Comparison of ENCODE assay signal across 8 cellular contexts in the genomic region with DNA sequence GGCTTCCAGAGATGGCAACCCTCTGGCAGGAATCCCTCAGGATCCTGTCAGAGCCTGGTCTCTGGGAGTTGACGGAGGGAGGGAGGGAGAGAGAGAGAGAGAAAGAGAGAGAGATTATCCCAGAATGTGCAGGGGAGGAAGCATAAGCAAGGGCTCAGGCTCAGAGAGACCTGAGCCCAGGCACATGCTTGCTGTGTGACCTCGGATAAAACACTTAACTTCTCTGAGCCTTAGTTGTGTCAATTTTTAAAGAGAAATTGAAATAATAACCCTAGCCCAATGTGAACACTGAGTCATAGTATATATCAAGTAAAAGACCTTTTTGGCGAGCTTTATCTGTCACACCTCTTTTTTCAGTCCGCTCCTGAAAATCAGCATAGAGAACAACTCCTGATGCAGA. TPM values are rescaled to one million over a fixed set of nuclear protein-coding genes. Genes with fewer than 3 reads are reported as not detected.
DNase-seq lines count a peak whose midpoint lies in the region; TF ChIP-seq lines count a peak whose summit lies in the region.

No MANE protein-coding gene starts in this region.

- no peak for TF ChIP-seq CTCF in left ventricle myocardium inferior (IDR thresholded peaks at IDR 0.05; ENCODE audit: borderline replicate concordance)
- no peak for TF ChIP-seq CTCF in MCF 10A (IDR thresholded peaks at IDR 0.05; ENCODE audit: unreplicated experiment)
- TF ChIP-seq CTCF in mesothelial cell of epicardium (IDR thresholded peaks at IDR 0.05; ENCODE audit: unreplicated experiment) = no peak

- H3K36me3 Mint-ChIP-seq in MCF 10A (ENCODE audit: insufficient read depth, unreplicated experiment) = no peaks in the 10 kb centered on the region
- H3K36me3 Mint-ChIP-seq in mesothelial cell of epicardium = no peaks in the 10 kb centered on the region

- WGBS in urinary bladder = 53% methylated on average over 4 of the region's 4 CpGs

- H3K9me3 Mint-ChIP-seq in MCF 10A (ENCODE audit: unreplicated experiment) (no peaks in the 10 kb centered on the region), mesothelial cell of epicardium (peaks cover 16% of the 10 kb centered on the region)

- H3K9me3 ChIP-seq in left ventricle myocardium inferior (replicated peaks) = no peaks in the 10 kb centered on the region

- POLR2A ChIA-PET in MCF 10A (lab: Yijun Ruan, JAX) = no interaction called here

- no TSS peak for BruUV-seq in MCF 10A (replicated peaks; lab: Mats Ljungman, UMichigan)

- no peaks in the 10 kb centered on the region for H3K4me1 Mint-ChIP-seq in MCF 10A (ENCODE audit: insufficient read depth, unreplicated experiment)
- H3K4me1 Mint-ChIP-seq in mesothelial cell of epicardium = peaks cover 14% of the 10 kb centered on the region

- DNase-seq in left ventricle myocardium inferior (no peak), cardiac septum (ENCODE audit: low spot score) (no peak), MCF 10A (ENCODE audit: unreplicated experiment) (no peak), mesothelial cell of epicardium (ENCODE audit: low spot score in 2 of 2, unreplicated experiment in 2 of 2) (no peak), NCI-H2081 treated with DMSO at 0.1 percent for 48 hours (lab: John Stamatoyannopoulos, UW) (no peak), COLO668 (lab: John Stamatoyannopoulos, UW; ENCODE audit: unreplicated experiment) (no peak), UCSD-AML1 (lab: John Stamatoyannopoulos, UW; ENCODE audit: unreplicated experiment) (no peak)

- H3K4me3 Mint-ChIP-seq in MCF 10A (ENCODE audit: unreplicated experiment) (peak overlapping the region; percentile 72), mesothelial cell of epicardium (peak overlapping the region; percentile 90)

- H3K4me1 ChIP-seq in left ventricle myocardium inferior (peaks cover 8% of the 10 kb centered on the region), urinary bladder (ENCODE audit: insufficient read depth) (no peaks in the 10 kb centered on the region)

- H3K36me3 ChIP-seq in left ventricle myocardium inferior (no peaks in the 10 kb centered on the region), urinary bladder (ENCODE audit: insufficient read depth) (no peaks in the 10 kb centered on the region)

- CTCF ChIA-PET in MCF 10A (lab: Yijun Ruan, JAX) = interaction anchor here (0.6 kb wide), 1 partner anchor 477 kb away, joined by 3 read pairs; no protein-coding TSS in a partner anchor

- peak overlapping the region; percentile 79 for H3K4me3 ChIP-seq in left ventricle myocardium inferior
- peak overlapping the region; percentile 67 for H3K4me3 ChIP-seq in urinary bladder (ENCODE audit: low read depth, low read length)

- H3K27me3 ChIP-seq in left ventricle myocardium inferior (ENCODE audit: low read depth) = no peaks in the 10 kb centered on the region

- H3K27me3 Mint-ChIP-seq in MCF 10A (ENCODE audit: insufficient read depth, unreplicated experiment) (peaks cover 1% of the 10 kb centered on the region), mesothelial cell of epicardium (ENCODE audit: low read depth) (no peaks in the 10 kb centered on the region)

- H3K27ac ChIP-seq in left ventricle myocardium inferior (replicated peaks) = peak overlapping the region; percentile 90
- peak overlapping the region; percentile 83 for H3K27ac ChIP-seq in urinary bladder (ENCODE audit: low read depth)

- intact Hi-C loops in left ventricle myocardium inferior (cut with micrococcal nuclease) (no loop called here), cardiac septum (cut with DNase I) (no loop called here), MCF 10A (cut with micrococcal nuclease) (no loop called here)

- H3K27ac Mint-ChIP-seq in MCF 10A (ENCODE audit: low read depth, unreplicated experiment) = peak overlapping the region; percentile 39
- peak overlapping the region; percentile 99 for H3K27ac Mint-ChIP-seq in mesothelial cell of epicardium

RNA-seq across cellular contexts. Expression of gene USP51, which starts 0.5 kb away (rescaled TPM):
- total RNA-seq in left ventricle myocardium inferior (1.4 TPM), cardiac septum (2.1 TPM), MCF 10A (2022) (0.17 TPM in 1 of 2 replicates, not detected in the other), mesothelial cell of epicardium (4.6 to 5.6 TPM (median 5.1 TPM) in 3 replicates), urinary bladder (6.6 TPM)
- polyA plus RNA-seq in urinary bladder = 1.7 TPM

RNA-seq across cellular contexts. Expression of gene MAGEH1, which starts 38.2 kb away (rescaled TPM):
- 10.7 TPM for total RNA-seq in left ventricle myocardium inferior
- 11.7 TPM for total RNA-seq in cardiac septum
- not detected in 2 replicates for total RNA-seq in MCF 10A (2022)
- 35.9 to 40.2 TPM (median 40.1 TPM) in 3 replicates for total RNA-seq in mesothelial cell of epicardium
- 72.5 TPM for total RNA-seq in urinary bladder
- polyA plus RNA-seq in urinary bladder = 33.1 TPM

Comparison
In these comparisons a context has a peak if more than half of its experiments do, and no peak if none do; other contexts are left out.
1. RNA of gene MAGEH1, which starts 38.2 kb away (total RNA-seq): 72.5 TPM in urinary bladder (single experiment), 35.9 to 40.2 TPM in mesothelial cell of epicardium, 11.7 TPM in cardiac septum (single experiment) and 10.7 TPM in left ventricle myocardium inferior (single experiment); not detected in MCF 10A; every median in the first group is over 10 times any median in the second.